ENCODE assay signal across 19 cellular contexts in genomic region chr5:178340637-178341036, GRCh38.
"Had no signal": no experiment of that assay in that cellular context is flagged by ENCODE, and none has a peak within 500 bp of the region (broad histone marks: within the 10 kb centered on the region; RNA-seq: fewer than 3 reads in every experiment).

No MANE protein-coding gene starts in this region.

- H3K36me3 Mint-ChIP-seq: memory B cell, mesothelial cell of epicardium, type B pancreatic cell had no signal

- H3K27me3 ChIP-seq: dorsolateral prefrontal cortex, neutrophil, thyroid gland, uterus had no signal

- H3K36me3 ChIP-seq: lower lobe of right lung, neutrophil, suprapubic skin, thyroid gland, uterus had no signal

- H3K4me3 Mint-ChIP-seq: memory B cell, mesothelial cell of epicardium, nephron progenitor cell, type B pancreatic cell had no signal

- H3K9me3 Mint-ChIP-seq: memory B cell, mesothelial cell of epicardium, type B pancreatic cell had no signal

- H3K4me2 ChIP-seq: smooth muscle cell had no signal

- H3K4me1 ChIP-seq: lower lobe of right lung, uterus had no signal

- H3K4me1 Mint-ChIP-seq: memory B cell had no signal

- ATAC-seq: left lobe of liver; stimulated activated naive CD8-positive, alpha-beta T cell treated with anti-CD3 and anti-CD28 coated beads, Interleukin-15, Interleukin-2, amounts not matched to agents 100 U/mL and 50 U/mL, for 24 hours had no signal

- H3K4me3 ChIP-seq: coronary artery, dorsolateral prefrontal cortex, lower lobe of right lung, smooth muscle cell, suprapubic skin, thyroid gland, uterus had no signal

- H3K27ac ChIP-seq: coronary artery, dorsolateral prefrontal cortex, lower lobe of right lung, neutrophil, suprapubic skin, thyroid gland, uterus had no signal

- H3K27ac Mint-ChIP-seq: memory B cell, mesothelial cell of epicardium, nephron progenitor cell, type B pancreatic cell had no signal

- H3K9me3 ChIP-seq: lower lobe of right lung, neutrophil, suprapubic skin, thyroid gland, uterus had no signal

- DNase-seq: effector CD8-positive, alpha-beta T cell; foreskin melanocyte; hippocampal formation; kidney glomerular epithelial cell; lower lobe of right lung; nephron progenitor cell; stimulated activated CD4-positive, alpha-beta T cell treated with anti-CD3 and anti-CD28 coated beads, Interleukin-2, amount 100 ng/mL, for 48 hours; stimulated activated naive CD8-positive, alpha-beta T cell treated with anti-CD3 and anti-CD28 coated beads, Interleukin-15, Interleukin-2, amounts not matched to agents 100 U/mL and 50 U/mL, for 24 hours; thyroid gland; uterus had no signal
